Comparison of ENCODE assay signal across 9 cellular contexts in genomic region chr20:46307139-46307998, GRCh38. TPM values are rescaled to one million over a fixed set of nuclear protein-coding genes. Genes with fewer than 3 reads are reported as not detected.
DNase-seq lines count a peak whose midpoint lies in the region; ATAC-seq and TF ChIP-seq lines count a peak whose summit lies in the region.
"Had no signal": no experiment of that assay in that cellular context is flagged by ENCODE, and none has a peak within 500 bp of the region (broad histone marks: within the 10 kb centered on the region; RNA-seq: fewer than 3 reads in every experiment).

No MANE protein-coding gene starts in this region.

- peaks cover 27% of the 10 kb centered on the region for H3K27me3 ChIP-seq in CD8-positive, alpha-beta T cell (ENCODE audit: insufficient read depth, low read length)
- peaks cover 70% of the 10 kb centered on the region for H3K27me3 ChIP-seq in H7 (ENCODE audit: control insufficient read depth, insufficient read depth, low read length)
- peaks cover under 1 to 17% of the 10 kb centered on the region in 2 donors for H3K27me3 ChIP-seq in right lobe of liver

- no peak overlapping the region for H3K27ac Mint-ChIP-seq in CD8-positive, alpha-beta T cell
- H3K27ac Mint-ChIP-seq in activated CD4-positive, alpha-beta T cell treated with anti-CD3 and anti-CD28 coated beads, Interleukin-2, amount 10 ng/mL, durations not matched to agents 24 days and 14 days, result no peak overlapping the region

- peak; percentile 44 to 83 (median 75) for DNase-seq in CD8-positive, alpha-beta T cell
- peak; percentile 99 for DNase-seq in H7
- DNase-seq in NCI-H2171 treated with DMSO at 0.1 percent for 48 hours (lab: John Stamatoyannopoulos, UW), result peak; percentile 83
- DNase-seq in activated CD4-positive, alpha-beta T cell treated with anti-CD3 and anti-CD28 coated beads, Interleukin-2, amount 10 ng/mL, durations not matched to agents 24 days and 14 days, result peak; percentile 90
- DNase-seq in dermis blood vessel endothelial cell, result peak; percentile 61
- DNase-seq in right lobe of liver, result peak in 2 of 3 donors; percentile 66 to 70
- peak; percentile 61 for DNase-seq in stimulated activated CD8-positive, alpha-beta memory T cell treated with anti-CD3 and anti-CD28 coated beads, Interleukin-12 subunit alpha, Interleukin-12 subunit beta, amount 100 ng/mL, for 1 hour (ENCODE audit: low read depth)

- POLR2A ChIA-PET in CD8-positive, alpha-beta T cell (lab: Charles Lee), result interaction anchor here (1.4 kb wide), 1 partner anchor 99 kb away, joined by 8 read pairs; the partner anchor contains the start of gene ELMO2

- H3K4me3 Mint-ChIP-seq in CD8-positive, alpha-beta T cell, result peak overlapping the region; percentile 64
- no peak overlapping the region for H3K4me3 Mint-ChIP-seq in activated CD4-positive, alpha-beta T cell treated with anti-CD3 and anti-CD28 coated beads, Interleukin-2, amount 10 ng/mL, durations not matched to agents 24 days and 14 days

- peaks cover 14% of the 10 kb centered on the region for H3K4me1 Mint-ChIP-seq in CD8-positive, alpha-beta T cell (ENCODE audit: low read depth)
- H3K4me1 Mint-ChIP-seq in activated CD4-positive, alpha-beta T cell treated with anti-CD3 and anti-CD28 coated beads, Interleukin-2, amount 10 ng/mL, durations not matched to agents 24 days and 14 days, result peaks cover 4% of the 10 kb centered on the region

- ATAC-seq in CD8-positive, alpha-beta T cell, result peak; percentile 90
- ATAC-seq in right lobe of liver (peak; percentile 73 to 79 (median 78)), GM21515 (IDR thresholded peaks at IDR 0.05; ENCODE audit: unreplicated experiment) (no peak)

- peak overlapping the region; percentile 37 for H3K4me3 ChIP-seq in CD8-positive, alpha-beta T cell (ENCODE audit: low read depth, low read length)
- H3K4me3 ChIP-seq in H7 (ENCODE audit: insufficient read depth, low read depth, low read length) (peak overlapping the region; percentile 55), right lobe of liver (peak overlapping the region in 1 of 3 donors; percentile 38)

- 0% methylated on average over 4 of the region's 90 CpGs for WGBS in right lobe of liver (ENCODE audit: insufficient coverage, low coverage, low lambda C conversion rate, missing lambda C conversion rate)

- H3K4me1 ChIP-seq in CD8-positive, alpha-beta T cell (ENCODE audit: insufficient read depth, low read length), result peaks cover 14% of the 10 kb centered on the region
- peaks cover 0 to 25% (median 4%) of the 10 kb centered on the region in 4 donors for H3K4me1 ChIP-seq in right lobe of liver

- no peaks in the 10 kb centered on the region for H3K36me3 Mint-ChIP-seq in CD8-positive, alpha-beta T cell
- no peaks in the 10 kb centered on the region for H3K36me3 Mint-ChIP-seq in activated CD4-positive, alpha-beta T cell treated with anti-CD3 and anti-CD28 coated beads, Interleukin-2, amount 10 ng/mL, durations not matched to agents 24 days and 14 days (ENCODE audit: low read depth)

- H3K36me3 ChIP-seq in CD8-positive, alpha-beta T cell (ENCODE audit: insufficient read depth, low read length), result no peaks in the 10 kb centered on the region
- H3K36me3 ChIP-seq in H7 (replicated peaks; ENCODE audit: control insufficient read depth, insufficient read depth, low read length), result no peaks in the 10 kb centered on the region
- no peaks in the 10 kb centered on the region for H3K36me3 ChIP-seq in right lobe of liver

- H3K9me3 Mint-ChIP-seq in CD8-positive, alpha-beta T cell, result no peaks in the 10 kb centered on the region
- H3K9me3 Mint-ChIP-seq in activated CD4-positive, alpha-beta T cell treated with anti-CD3 and anti-CD28 coated beads, Interleukin-2, amount 10 ng/mL, durations not matched to agents 24 days and 14 days, result no peaks in the 10 kb centered on the region

- peaks cover 63% of the 10 kb centered on the region for H3K27me3 Mint-ChIP-seq in CD8-positive, alpha-beta T cell (ENCODE audit: low read depth)
- H3K27me3 Mint-ChIP-seq in activated CD4-positive, alpha-beta T cell treated with anti-CD3 and anti-CD28 coated beads, Interleukin-2, amount 10 ng/mL, durations not matched to agents 24 days and 14 days, result peaks cover 75% of the 10 kb centered on the region

- H3K27ac ChIP-seq in CD8-positive, alpha-beta T cell (ENCODE audit: low read depth, low read length), result no peak overlapping the region
- no peak overlapping the region for H3K27ac ChIP-seq in right lobe of liver

- no peaks in the 10 kb centered on the region for H3K9me3 ChIP-seq in CD8-positive, alpha-beta T cell (ENCODE audit: low read length)
- H3K9me3 ChIP-seq in right lobe of liver, result no peaks in the 10 kb centered on the region

- TF ChIP-seq POLR2A in right lobe of liver (IDR thresholded peaks at IDR 0.05), result no peak

- CTCF ChIA-PET in CD8-positive, alpha-beta T cell (lab: Charles Lee), result interaction anchor here (0.6 to 4.2 kb wide), 20 partner anchors 9 to 379 kb away, joined by 3 to 39 read pairs (median 4); no protein-coding TSS in a partner anchor

- peak; percentile 86 for TF ChIP-seq CTCF in CD8-positive, alpha-beta T cell (IDR thresholded peaks at IDR 0.05)
- TF ChIP-seq CTCF in right lobe of liver (IDR thresholded peaks at IDR 0.05), result peak; percentile 77 to 88 (median 82)

- intact Hi-C loops in CD8-positive, alpha-beta T cell (cut with DNase I, micrococcal nuclease), result loop anchor here (1.0 to 5.0 kb wide), 9 partner anchors 42 to 374 kb away; partner anchors contain the start of gene ELMO2 (in 1 of the 2)
- intact Hi-C loops in activated CD4-positive, alpha-beta T cell treated with anti-CD3 and anti-CD28 coated beads, Interleukin-2, amount 10 ng/mL, durations not matched to agents 24 days and 14 days (cut with micrococcal nuclease), result loop anchor here (1.0 to 5.0 kb wide), 4 partner anchors 41 to 380 kb away; partner anchors contain the start of gene TP53RK
- intact Hi-C loops in right lobe of liver (cut with DNase I), result loop anchor here in 1 of 2 donors (10.0 kb wide), 1 partner anchor 47 kb away; no protein-coding TSS in a partner anchor

RNA-seq across cellular contexts. Expression of gene CDH22, which starts 0.9 kb away (rescaled TPM):
- total RNA-seq in CD8-positive, alpha-beta T cell, result not detected
- 0.03 TPM in 1 of 2 replicates, not detected in the other for total RNA-seq in H7 (2014; rRNA removed; shearing (Covaris generic))
- not detected in 2 replicates for total RNA-seq in activated CD4-positive, alpha-beta T cell treated with anti-CD3 and anti-CD28 coated beads, Interleukin-2, amount 10 ng/mL, durations not matched to agents 24 days and 14 days
- 0.05 TPM in 1 of 2 replicates, not detected in the other for total RNA-seq in dermis blood vessel endothelial cell
- not detected for total RNA-seq in right lobe of liver
- total RNA-seq: T-helper 2 cell treated with Interferon-gamma antibody and Interleukin-4, amounts not matched to agents 100 ng/mL and 5 ng/mL, for 36 hours had no signal
